Comparison of ENCODE assay signal across 8 cellular contexts in the genomic region with DNA sequence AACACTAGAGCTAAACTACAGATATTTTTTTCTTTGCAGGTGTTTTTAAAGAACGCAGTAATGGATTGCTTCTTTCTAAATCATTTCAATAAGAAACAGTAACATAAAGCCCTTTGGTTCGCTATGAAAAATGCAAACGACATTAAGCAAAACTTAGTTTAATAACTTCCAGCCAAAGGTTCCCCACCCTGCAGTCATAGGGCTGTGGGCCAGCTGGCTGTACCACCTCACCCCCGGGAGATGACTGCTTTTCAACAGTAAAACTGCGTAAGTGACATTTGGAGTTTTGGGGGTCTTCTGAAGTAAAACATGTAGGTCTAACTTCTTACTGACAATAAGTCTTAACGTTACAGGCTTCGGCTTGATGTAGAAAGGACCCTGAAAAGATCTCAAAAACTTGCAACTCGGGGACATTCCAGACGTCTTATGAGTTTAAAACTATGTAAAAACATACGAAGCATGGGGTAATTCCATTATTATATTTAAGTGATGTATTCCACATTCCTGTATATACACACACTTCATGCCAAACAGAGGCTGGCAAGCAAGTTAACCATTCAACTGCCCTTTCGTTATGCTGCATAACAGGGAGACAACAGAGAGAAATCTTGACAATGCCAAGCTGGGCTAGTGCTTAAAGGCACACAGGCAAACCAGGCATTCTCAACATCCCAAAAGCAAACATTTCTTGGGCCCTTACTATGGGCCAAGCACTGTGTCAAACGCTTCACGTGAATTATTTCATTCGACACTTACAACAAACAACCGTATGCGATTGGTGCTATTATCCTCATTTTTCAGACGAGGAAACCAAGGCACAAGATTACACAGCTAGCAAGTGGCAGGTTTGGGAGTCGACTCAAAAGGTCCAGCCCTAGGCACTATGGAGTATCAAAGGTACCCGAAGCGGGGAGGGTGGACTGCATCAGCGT. TPM values are rescaled to one million over a fixed set of nuclear protein-coding genes. Genes with fewer than 3 reads are reported as not detected.
DNase-seq lines count a peak whose midpoint lies in the region; ATAC-seq, FAIRE-seq and TF ChIP-seq lines count a peak whose summit lies in the region.

No MANE protein-coding gene starts in this region.

- FAIRE-seq in GM12892 (lab: Jason Lieb, UNC) = peak; percentile 50

- H3K27me3 Mint-ChIP-seq in activated CD4-positive, alpha-beta memory T cell treated with anti-CD3 and anti-CD28 coated beads for 36 hours = no peaks in the 10 kb centered on the region

- no peaks in the 10 kb centered on the region for H3K9me3 Mint-ChIP-seq in activated CD4-positive, alpha-beta memory T cell treated with anti-CD3 and anti-CD28 coated beads for 36 hours

- DNase-seq in GM12892 (ENCODE audit: insufficient read length) = no peak
- no peak for DNase-seq in activated CD4-positive, alpha-beta memory T cell treated with anti-CD3 and anti-CD28 coated beads for 36 hours
- DNase-seq in left cardiac atrium = peak; percentile 48
- DNase-seq in skeletal muscle cell (ENCODE audit: low read depth) = no peak
- no peak for DNase-seq in HPDE6-E6E7 (ENCODE audit: extremely low spot score)
- no peak for DNase-seq in HK-2 (ENCODE audit: unreplicated experiment)
- no peak for DNase-seq in NCI-H1105 treated with DMSO at 0.1 percent for 48 hours (lab: John Stamatoyannopoulos, UW)

- CTCF ChIA-PET in activated CD4-positive, alpha-beta memory T cell treated with anti-CD3 and anti-CD28 coated beads for 36 hours (lab: Charles Lee) = interaction anchor here (1.8 to 3.1 kb wide), 4 partner anchors 9 to 48 kb away, joined by 6 to 29 read pairs (median 16); no protein-coding TSS in a partner anchor

- no peak for TF ChIP-seq POLR2A in GM12892 (IDR thresholded peaks at IDR 0.05; ENCODE audit: low read depth, low read length)

- H3K36me3 Mint-ChIP-seq in activated CD4-positive, alpha-beta memory T cell treated with anti-CD3 and anti-CD28 coated beads for 36 hours = peaks cover 2% of the 10 kb centered on the region

- ATAC-seq in left cardiac atrium (no peak), GM21423 (IDR thresholded peaks at IDR 0.05; ENCODE audit: unreplicated experiment) (no peak)

- H3K27ac Mint-ChIP-seq in activated CD4-positive, alpha-beta memory T cell treated with anti-CD3 and anti-CD28 coated beads for 36 hours = no peak overlapping the region

- POLR2A ChIA-PET in activated CD4-positive, alpha-beta memory T cell treated with anti-CD3 and anti-CD28 coated beads for 36 hours (lab: Charles Lee) = no interaction called here

- intact Hi-C loops in activated CD4-positive, alpha-beta memory T cell treated with anti-CD3 and anti-CD28 coated beads for 36 hours (cut with micrococcal nuclease) = loop anchor here (5.0 kb wide), 1 partner anchor 222 kb away; the partner anchor contains the start of genes ST13 and XPNPEP3
- intact Hi-C loops in left cardiac atrium (cut with DNase I) = no loop called here

- peaks cover 47% of the 10 kb centered on the region for H3K4me1 Mint-ChIP-seq in activated CD4-positive, alpha-beta memory T cell treated with anti-CD3 and anti-CD28 coated beads for 36 hours (ENCODE audit: low read depth)

- H3K4me3 ChIP-seq in skeletal muscle cell (ENCODE audit: low read depth, low read length) = peak overlapping the region; percentile 82

- H3K4me3 Mint-ChIP-seq in activated CD4-positive, alpha-beta memory T cell treated with anti-CD3 and anti-CD28 coated beads for 36 hours = peak overlapping the region; percentile 89

RNA-seq across cellular contexts. Expression of gene MRTFA, which starts 1.2 kb away (rescaled TPM):
- 15.1 TPM for polyA plus RNA-seq in GM12892 (2012; ENCODE audit: missing spikeins)
- 10 to 100 TPM; 44.1 to 45.5 TPM for total RNA-seq in activated CD4-positive, alpha-beta memory T cell treated with anti-CD3 and anti-CD28 coated beads for 36 hours
- total RNA-seq in left cardiac atrium = 10 to 100 TPM; 28.8 to 34.3 TPM

RNA-seq across cellular contexts. Expression of gene MCHR1, which starts 44.0 kb away (rescaled TPM):
- polyA plus RNA-seq in GM12892 (2012; ENCODE audit: missing spikeins) = not detected
- not detected for total RNA-seq in activated CD4-positive, alpha-beta memory T cell treated with anti-CD3 and anti-CD28 coated beads for 36 hours
- total RNA-seq in left cardiac atrium = under 1 TPM; 0.21 TPM
